In the genomic region with DNA sequence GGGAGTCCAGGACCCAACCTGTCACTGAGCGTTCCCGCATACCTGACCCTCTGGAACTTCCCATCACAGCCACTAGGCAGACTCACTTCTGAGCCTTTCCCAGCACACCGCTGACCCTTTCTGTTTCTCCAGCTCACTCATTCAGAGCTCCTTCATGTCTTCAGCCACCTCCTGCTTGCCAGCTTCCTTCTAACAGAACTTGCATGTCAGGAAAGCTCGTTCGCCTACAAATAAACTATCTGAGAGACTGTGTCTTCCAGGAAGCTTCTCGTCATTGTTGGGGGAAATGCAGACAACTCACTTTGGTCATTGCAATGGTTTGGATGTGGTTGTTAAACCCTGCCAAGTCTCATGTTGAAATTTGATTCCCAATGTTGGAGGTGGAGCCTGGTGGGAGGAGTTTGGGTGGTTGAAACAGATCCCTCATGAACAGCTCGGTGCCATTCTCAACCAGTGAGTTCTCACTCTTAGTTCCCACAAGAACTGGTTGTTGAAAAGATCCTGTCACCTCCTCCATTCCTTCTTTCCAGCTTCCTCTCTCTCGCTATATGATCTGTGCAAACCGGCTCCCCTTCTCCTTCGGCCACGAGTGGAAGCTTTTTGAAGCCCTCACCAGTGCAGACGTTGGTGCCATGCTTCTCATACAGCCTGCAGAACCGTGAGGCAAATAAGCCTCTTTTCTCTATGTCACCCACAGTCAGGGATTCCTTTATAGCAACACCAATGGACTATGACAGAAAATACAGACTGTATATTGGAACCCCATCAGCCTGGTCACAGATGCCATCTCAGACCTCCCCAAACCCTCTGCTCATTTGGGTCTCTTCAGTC, we compare ENCODE assay signal across 11 cellular contexts. TPM values are rescaled to one million over a fixed set of nuclear protein-coding genes. Genes with fewer than 3 reads are reported as not detected.
DNase-seq lines count a peak whose midpoint lies in the region; ATAC-seq and TF ChIP-seq lines count a peak whose summit lies in the region.
"Had no signal": no experiment of that assay in that cellular context is flagged by ENCODE, and none has a peak within 500 bp of the region (broad histone marks: within the 10 kb centered on the region; RNA-seq: fewer than 3 reads in every experiment).

No MANE protein-coding gene starts in this region.

- no peak overlapping the region for H2BK12ac ChIP-seq in H9 (ENCODE audit: insufficient read length, low read depth, low read length)

- CTCF ChIA-PET in WTC11 (lab: Charles Lee) = interaction anchor here (0.6 to 3.1 kb wide), 28 partner anchors 9 to 303 kb away, joined by 3 to 23 read pairs (median 4); a partner anchor contains a TSS

- H3K79me1 ChIP-seq in H9 (ENCODE audit: insufficient read depth, low read depth, low read length, poor library complexity, severe bottlenecking) = no peaks in the 10 kb centered on the region

- intact Hi-C loops in right cardiac atrium (cut with DNase I) = no loop called here

- H4K20me1 ChIP-seq in H9 (ENCODE audit: control insufficient read depth, insufficient read depth, insufficient read length) = no peaks in the 10 kb centered on the region

- H3K4me1 ChIP-seq in H9 (ENCODE audit: insufficient read depth, low read length) (no peaks in the 10 kb centered on the region), right cardiac atrium (ENCODE audit: control insufficient read depth, insufficient read depth, low read length) (no peaks in the 10 kb centered on the region), skeletal muscle satellite cell (ENCODE audit: control insufficient read depth, insufficient read depth, low read length) (peaks cover 8% of the 10 kb centered on the region)
- H3K4me1 ChIP-seq: HAP-1 had no signal

- H2BK5ac ChIP-seq in H9 (ENCODE audit: insufficient read length, low read length) = no peak overlapping the region

- H3K36me3 Mint-ChIP-seq in H9 (ENCODE audit: insufficient read depth in 1 of 3, low read depth in 3 of 3) = no peaks in the 10 kb centered on the region
- H3K36me3 Mint-ChIP-seq in WTC11 = no peaks in the 10 kb centered on the region

- H3K4me2 ChIP-seq in H9 (ENCODE audit: insufficient read depth, insufficient read length, low read length) (peak overlapping the region; percentile 35), skeletal muscle satellite cell (ENCODE audit: low read length) (peak overlapping the region; percentile 62)

- H3K27me3 ChIP-seq in H9 (ENCODE audit: insufficient read depth, low read length) (no peaks in the 10 kb centered on the region), right cardiac atrium (ENCODE audit: control insufficient read depth, insufficient read depth) (no peaks in the 10 kb centered on the region), skeletal muscle satellite cell (ENCODE audit: control insufficient read depth, insufficient read depth, low read length) (peaks cover 26% of the 10 kb centered on the region)

- no peaks in the 10 kb centered on the region for H3K36me3 ChIP-seq in skeletal muscle satellite cell (ENCODE audit: insufficient read depth, low read length)
- H3K36me3 ChIP-seq: HAP-1 had no signal

- no peak overlapping the region for H3K23ac ChIP-seq in H9 (ENCODE audit: insufficient read length, low read depth, low read length)

- POLR2A ChIA-PET in WTC11 (lab: Charles Lee) = interaction anchor here (1.0 kb wide), 1 partner anchor 68 kb away, joined by 3 read pairs; a partner anchor contains a TSS

- H3K4me3 Mint-ChIP-seq in H9 = peak overlapping the region; percentile 51 to 68
- H3K4me3 Mint-ChIP-seq in WTC11 = peak overlapping the region; percentile 57
- H3K4me3 Mint-ChIP-seq: naive B cell had no signal

- peak; percentile 85 for DNase-seq in H9
- DNase-seq in WTC11 (ENCODE audit: low spot score) = peak; percentile 67
- peak in 2 of 3 donors; percentile 27 to 52 for DNase-seq in right cardiac atrium
- no peak for DNase-seq in cortex of kidney (lab: John Stamatoyannopoulos, UW)
- DNase-seq in stimulated activated CD4-positive, alpha-beta T cell treated with anti-CD3 and anti-CD28 coated beads, Interleukin-2, amount 100 ng/mL, for 48 hours = no peak
- no peak for DNase-seq in NCI-H1048 (lab: John Stamatoyannopoulos, UW)
- DNase-seq: naive B cell had no signal

- no peak overlapping the region for H2AK5ac ChIP-seq in H9 (ENCODE audit: insufficient read length, low read length)

- no peaks in the 10 kb centered on the region for H3K9me3 Mint-ChIP-seq in H9
- H3K9me3 Mint-ChIP-seq in WTC11 = peaks cover 3% of the 10 kb centered on the region; the same call in 1 of the 2 replicates

- no peak overlapping the region for H3K56ac ChIP-seq in H9 (ENCODE audit: insufficient read length, low read depth, low read length)

- TF ChIP-seq CTCF in H9 (conservative IDR thresholded peaks at IDR 0.05) (peak; percentile 63), WTC11 (IDR thresholded peaks at IDR 0.05) (no peak)

- H3K4ac ChIP-seq in H9 (ENCODE audit: low read depth, low read length) = no peak overlapping the region

- H3K27me3 Mint-ChIP-seq in H9 (ENCODE audit: low read depth) (peaks cover 7% of the 10 kb centered on the region), WTC11 (ENCODE audit: low read depth) (no peaks in the 10 kb centered on the region; the same call in none of the 2 replicates)

- peak overlapping the region; percentile 96 for H2AFZ ChIP-seq in H9 (ENCODE audit: low read length)

- H2BK120ac ChIP-seq in H9 (ENCODE audit: low read depth, low read length, poor library complexity, severe bottlenecking) = no peak overlapping the region

- no peak overlapping the region for H4K91ac ChIP-seq in H9 (ENCODE audit: insufficient read length, low read depth, low read length)

- H2BK20ac ChIP-seq in H9 (ENCODE audit: low read depth, low read length, poor library complexity, severe bottlenecking) = no peak overlapping the region

- H3K27ac Mint-ChIP-seq in H9 (peak overlapping the region in 1 of 3 experiments; percentile 76; a peak in 3 of 7 replicates), WTC11 (peak overlapping the region; percentile 92)

- H3K27ac ChIP-seq in H9 (ENCODE audit: insufficient read length, low read depth, low read length) (no peak overlapping the region), right cardiac atrium (ENCODE audit: low read length) (no peak overlapping the region)
- H3K27ac ChIP-seq: VCaP had no signal

- WGBS in H9 (ENCODE audit: extremely low coverage, insufficient read length, low lambda C conversion rate) = no CpG with 5 or more reads among the region's 13 CpGs
- 8% methylated on average over 13 of the region's 13 CpGs for WGBS in right cardiac atrium

- H4K8ac ChIP-seq in H9 (replicated peaks; ENCODE audit: insufficient read length, low read depth, low read length) = no peak overlapping the region

- H3K23me2 ChIP-seq in H9 (ENCODE audit: insufficient read length, low read depth, low read length, poor library complexity, severe bottlenecking) = no peaks in the 10 kb centered on the region

- no peak overlapping the region for H2BK15ac ChIP-seq in H9 (ENCODE audit: low read depth, low read length)

- H3K4me1 Mint-ChIP-seq in H9 (peaks cover 17 to 20% of the 10 kb centered on the region in 2 experiments), WTC11 (peaks cover 21% of the 10 kb centered on the region)

- H3K18ac ChIP-seq in H9 (ENCODE audit: insufficient read length, low read depth, low read length) = no peak overlapping the region

- H3T11ph ChIP-seq in H9 (ENCODE audit: low read length) = no peak overlapping the region

- no peaks in the 10 kb centered on the region for H3K9me3 ChIP-seq in H9 (ENCODE audit: control insufficient read depth, low read depth, low read length)
- H3K9me3 ChIP-seq in right cardiac atrium (ENCODE audit: control insufficient read depth, low read length) = no peaks in the 10 kb centered on the region
- no peaks in the 10 kb centered on the region for H3K9me3 ChIP-seq in skeletal muscle satellite cell (replicated peaks; ENCODE audit: low read length)
- H3K9me3 ChIP-seq: HAP-1 had no signal

- H3K79me2 ChIP-seq in H9 (ENCODE audit: insufficient read depth, low read length) = no peaks in the 10 kb centered on the region

- ATAC-seq in WTC11 (peak; percentile 99), right cardiac atrium (peak; percentile 83), GM21723 (IDR thresholded peaks at IDR 0.05; ENCODE audit: unreplicated experiment) (no peak)

- H3K9ac ChIP-seq in H9 (ENCODE audit: extremely low read depth, insufficient read length, low read length) (no peak overlapping the region), skeletal muscle satellite cell (ENCODE audit: low read depth, low read length) (no peak overlapping the region)

- H4K5ac ChIP-seq in H9 (ENCODE audit: insufficient read length, low read depth, low read length) = no peak overlapping the region

- no peak overlapping the region for H3K14ac ChIP-seq in H9 (ENCODE audit: insufficient read depth, low read length)

- no peak overlapping the region for H3K4me3 ChIP-seq in right cardiac atrium (ENCODE audit: low read length)
- peak overlapping the region; percentile 57 for H3K4me3 ChIP-seq in skeletal muscle satellite cell (ENCODE audit: low read length)
- H3K4me3 ChIP-seq: HAP-1 had no signal

TF ChIP-seq in WTC11, 78 proteins besides CTCF, POLR2A, EP300 and RAD21 (continues in another document):
- no peak for TF ChIP-seq ZNF317 (CRISPR knock-in tag; IDR thresholded peaks at IDR 0.05; ENCODE audit: borderline replicate concordance, low read depth)

RNA-seq across cellular contexts. Expression of a gene that starts 1.4 kb away (rescaled TPM):
- total RNA-seq in H9 (2021) (not detected in 2 replicates), WTC11 (2021) (not detected in 3 replicates), right cardiac atrium (not detected)
- polyA plus RNA-seq in right cardiac atrium = 0.07 TPM
- total RNA-seq in skeletal muscle satellite cell (2012; rRNA removed) = not detected in 2 replicates

RNA-seq across cellular contexts. Expression of a gene that starts 28.1 kb away (rescaled TPM):
- not detected in 2 replicates for total RNA-seq in H9 (2021)
- total RNA-seq in WTC11 (2021) = not detected in 3 replicates
- total RNA-seq in right cardiac atrium = under 1 TPM in 3 of 4 donors, not detected in 1; 0.06 to 0.14 (median 0.06) TPM
- 0.14 TPM for polyA plus RNA-seq in right cardiac atrium
- not detected in 2 replicates for total RNA-seq in skeletal muscle satellite cell (2012; rRNA removed)

RNA-seq across cellular contexts. Expression of a gene that starts 41.4 kb away (rescaled TPM):
- total RNA-seq in H9 (2021) (0.15 and 0.20 TPM in 2 replicates), WTC11 (2021) (0.15 to 0.21 TPM (median 0.18 TPM) in 3 replicates), right cardiac atrium (not detected)
- not detected for polyA plus RNA-seq in right cardiac atrium
- total RNA-seq in skeletal muscle satellite cell (2012; rRNA removed) = not detected in 2 replicates

RNA-seq across cellular contexts. Expression of a gene that starts 50.2 kb away (rescaled TPM):
- total RNA-seq in H9 (2021) (not detected in 2 replicates), WTC11 (2021) (0.66 to 0.80 TPM in 2 of 3 replicates, not detected in the other), right cardiac atrium (under 1 TPM in 1 of 4 donors, not detected in 3; 0.45 TPM)
- not detected for polyA plus RNA-seq in right cardiac atrium
- total RNA-seq in skeletal muscle satellite cell (2012; rRNA removed) = not detected in 2 replicates

Comparison
In these comparisons a context has a peak if more than half of its experiments do, and no peak if none do; other contexts are left out.
1. DNase-seq: peak in H9 (single experiment), WTC11 (single experiment) and right cardiac atrium (2 of 3); none in cortex of kidney (single experiment), stimulated activated CD4-positive, alpha-beta T cell treated with anti-CD3 and anti-CD28 coated beads, Interleukin-2, amount 100 ng/mL, for 48 hours (0 of 2) and NCI-H1048 (single experiment).